Comparison of ENCODE assay signal across 1 cellular context in the genomic region with DNA sequence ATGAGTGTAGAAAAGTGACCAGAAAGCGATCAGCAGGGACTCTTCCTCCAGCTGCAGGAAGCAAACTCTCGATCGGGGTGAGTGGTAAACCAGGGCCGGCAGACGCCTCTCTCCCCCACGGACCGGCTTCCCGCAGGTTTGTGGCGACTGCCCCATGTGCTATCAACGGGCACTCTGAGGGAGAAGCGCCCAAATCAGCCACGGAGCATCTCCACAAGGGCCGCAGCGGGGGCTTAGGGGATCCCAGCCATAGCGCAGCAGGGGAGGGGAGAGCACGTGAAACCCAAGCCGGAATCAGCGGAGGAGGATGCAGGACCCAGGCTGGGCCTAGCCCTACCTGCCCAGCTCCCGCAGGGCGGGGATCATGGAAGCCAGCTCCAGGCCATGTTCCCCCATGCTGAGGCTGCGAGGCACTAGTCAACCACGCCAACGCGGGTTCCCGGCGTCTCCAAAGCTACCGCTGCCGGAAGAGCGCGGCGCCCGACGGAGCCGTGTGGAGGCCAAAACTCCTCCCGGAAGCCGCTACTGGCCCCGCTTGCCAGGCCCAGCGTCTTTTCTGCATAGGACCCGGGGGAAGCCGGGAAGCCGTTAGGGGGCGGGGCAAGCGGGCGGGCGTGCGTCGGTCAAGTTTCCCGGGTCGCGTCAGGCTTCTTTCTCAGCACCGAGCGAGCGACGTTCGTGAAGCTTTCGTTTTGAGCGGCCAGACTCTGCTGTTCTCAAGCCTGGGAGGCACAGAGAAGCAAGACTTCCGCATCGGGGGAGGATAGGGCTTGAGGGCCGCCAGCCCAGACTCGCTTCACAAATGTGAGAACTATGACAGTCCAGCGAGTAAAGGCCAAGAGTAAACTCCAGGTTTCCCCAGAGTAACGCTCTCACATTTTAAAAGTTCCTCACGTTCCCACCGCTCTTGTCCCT.
TF ChIP-seq lines count a peak whose summit lies in the region.

TSS of gene ATR (minus strand) at position 425 of the 915 bp plus-strand sequence. CDS start at position 396, 29 bp downstream.

TF ChIP-seq in K562, 482 proteins besides CTCF, POLR2A, EP300 and RAD21 (continued from another document and continues in another):
- TF ChIP-seq, protein P1, sequence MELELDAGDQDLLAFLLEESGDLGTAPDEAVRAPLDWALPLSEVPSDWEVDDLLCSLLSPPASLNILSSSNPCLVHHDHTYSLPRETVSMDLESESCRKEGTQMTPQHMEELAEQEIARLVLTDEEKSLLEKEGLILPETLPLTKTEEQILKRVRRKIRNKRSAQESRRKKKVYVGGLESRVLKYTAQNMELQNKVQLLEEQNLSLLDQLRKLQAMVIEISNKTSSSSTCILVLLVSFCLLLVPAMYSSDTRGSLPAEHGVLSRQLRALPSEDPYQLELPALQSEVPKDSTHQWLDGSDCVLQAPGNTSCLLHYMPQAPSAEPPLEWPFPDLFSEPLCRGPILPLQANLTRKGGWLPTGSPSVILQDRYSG (tag; conservative IDR thresholded peaks at IDR 0.05; ENCODE audit: low read depth), result no peak
- peak; percentile 89 for TF ChIP-seq ZNF740 (CRISPR knock-in tag; IDR thresholded peaks at IDR 0.05)
- TF ChIP-seq ZNF740 (tag; IDR thresholded peaks at IDR 0.05), result no peak
- no peak for TF ChIP-seq ZNF449 (CRISPR knock-in tag; IDR thresholded peaks at IDR 0.05)
- TF ChIP-seq ZNF133 (CRISPR knock-in tag; IDR thresholded peaks at IDR 0.05), result no peak
- TF ChIP-seq SLC30A9 (CRISPR knock-in tag; IDR thresholded peaks at IDR 0.05), result no peak
- peak; percentile 94 for TF ChIP-seq E2F8 (IDR thresholded peaks at IDR 0.05; ENCODE audit: low read depth, partially characterized antibody)
- TF ChIP-seq ZNF589 (CRISPR knock-in tag; IDR thresholded peaks at IDR 0.05; ENCODE audit: low read depth), result no peak; the same call in 1 of the 2 replicates
- peak; percentile 46; the same call in 1 of the 2 replicates for TF ChIP-seq BRD4 (IDR thresholded peaks at IDR 0.05)
- 0 out of 2 replicates have a peak, but pooled peaks have one; percentile 41 for TF ChIP-seq ZZZ3 (IDR thresholded peaks at IDR 0.05)
- no peak for TF ChIP-seq ZNF780A (CRISPR knock-in tag; IDR thresholded peaks at IDR 0.05)
- TF ChIP-seq TAF7 (tag; IDR thresholded peaks at IDR 0.05), result peak; percentile 44
- TF ChIP-seq PRDM10 (IDR thresholded peaks at IDR 0.05; ENCODE audit: partially characterized antibody), result peak; percentile 14
- TF ChIP-seq TRIM24 (IDR thresholded peaks at IDR 0.05), result peak in 1 of 2 experiments; percentile 84; a peak in 2 of 4 replicates
- TF ChIP-seq, protein P2, sequence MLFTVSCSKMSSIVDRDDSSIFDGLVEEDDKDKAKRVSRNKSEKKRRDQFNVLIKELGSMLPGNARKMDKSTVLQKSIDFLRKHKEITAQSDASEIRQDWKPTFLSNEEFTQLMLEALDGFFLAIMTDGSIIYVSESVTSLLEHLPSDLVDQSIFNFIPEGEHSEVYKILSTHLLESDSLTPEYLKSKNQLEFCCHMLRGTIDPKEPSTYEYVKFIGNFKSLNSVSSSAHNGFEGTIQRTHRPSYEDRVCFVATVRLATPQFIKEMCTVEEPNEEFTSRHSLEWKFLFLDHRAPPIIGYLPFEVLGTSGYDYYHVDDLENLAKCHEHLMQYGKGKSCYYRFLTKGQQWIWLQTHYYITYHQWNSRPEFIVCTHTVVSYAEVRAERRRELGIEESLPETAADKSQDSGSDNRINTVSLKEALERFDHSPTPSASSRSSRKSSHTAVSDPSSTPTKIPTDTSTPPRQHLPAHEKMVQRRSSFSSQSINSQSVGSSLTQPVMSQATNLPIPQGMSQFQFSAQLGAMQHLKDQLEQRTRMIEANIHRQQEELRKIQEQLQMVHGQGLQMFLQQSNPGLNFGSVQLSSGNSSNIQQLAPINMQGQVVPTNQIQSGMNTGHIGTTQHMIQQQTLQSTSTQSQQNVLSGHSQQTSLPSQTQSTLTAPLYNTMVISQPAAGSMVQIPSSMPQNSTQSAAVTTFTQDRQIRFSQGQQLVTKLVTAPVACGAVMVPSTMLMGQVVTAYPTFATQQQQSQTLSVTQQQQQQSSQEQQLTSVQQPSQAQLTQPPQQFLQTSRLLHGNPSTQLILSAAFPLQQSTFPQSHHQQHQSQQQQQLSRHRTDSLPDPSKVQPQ (CRISPR knock-in tag; IDR thresholded peaks at IDR 0.05; ENCODE audit: borderline replicate concordance), result no peak
- no peak for TF ChIP-seq MBD1 (CRISPR knock-in tag; IDR thresholded peaks at IDR 0.05)
- peak; percentile 76 for TF ChIP-seq SOX6 (IDR thresholded peaks at IDR 0.05)
- TF ChIP-seq MIER1 (IDR thresholded peaks at IDR 0.05; ENCODE audit: low read depth), result no peak; the same call in 1 of the 2 replicates
- peak; percentile 75; the same call in 1 of the 2 replicates for TF ChIP-seq ZNF609 (CRISPR knock-in tag; IDR thresholded peaks at IDR 0.05; ENCODE audit: borderline replicate concordance)
- no peak for TF ChIP-seq ATF1 (CRISPR knock-in tag; IDR thresholded peaks at IDR 0.05)
- peak; percentile 92 for TF ChIP-seq ATF1 (tag; IDR thresholded peaks at IDR 0.05)
- TF ChIP-seq, protein P3, sequence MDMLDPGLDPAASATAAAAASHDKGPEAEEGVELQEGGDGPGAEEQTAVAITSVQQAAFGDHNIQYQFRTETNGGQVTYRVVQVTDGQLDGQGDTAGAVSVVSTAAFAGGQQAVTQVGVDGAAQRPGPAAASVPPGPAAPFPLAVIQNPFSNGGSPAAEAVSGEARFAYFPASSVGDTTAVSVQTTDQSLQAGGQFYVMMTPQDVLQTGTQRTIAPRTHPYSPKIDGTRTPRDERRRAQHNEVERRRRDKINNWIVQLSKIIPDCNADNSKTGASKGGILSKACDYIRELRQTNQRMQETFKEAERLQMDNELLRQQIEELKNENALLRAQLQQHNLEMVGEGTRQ (CRISPR knock-in tag; IDR thresholded peaks at IDR 0.05), result no peak
- TF ChIP-seq ZFPM2 (CRISPR knock-in tag; IDR thresholded peaks at IDR 0.05), result no peak
- TF ChIP-seq DPF2 (IDR thresholded peaks at IDR 0.05), result no peak
- peak; percentile 46; the same call in 1 of the 2 replicates for TF ChIP-seq SPI1 (IDR thresholded peaks at IDR 0.05; ENCODE audit: borderline replicate concordance, low read depth, low read length)
- TF ChIP-seq KAT7 (CRISPR knock-in tag; IDR thresholded peaks at IDR 0.05; ENCODE audit: borderline replicate concordance), result peak; percentile 83; the same call in 1 of the 2 replicates
